In the genomic region with DNA sequence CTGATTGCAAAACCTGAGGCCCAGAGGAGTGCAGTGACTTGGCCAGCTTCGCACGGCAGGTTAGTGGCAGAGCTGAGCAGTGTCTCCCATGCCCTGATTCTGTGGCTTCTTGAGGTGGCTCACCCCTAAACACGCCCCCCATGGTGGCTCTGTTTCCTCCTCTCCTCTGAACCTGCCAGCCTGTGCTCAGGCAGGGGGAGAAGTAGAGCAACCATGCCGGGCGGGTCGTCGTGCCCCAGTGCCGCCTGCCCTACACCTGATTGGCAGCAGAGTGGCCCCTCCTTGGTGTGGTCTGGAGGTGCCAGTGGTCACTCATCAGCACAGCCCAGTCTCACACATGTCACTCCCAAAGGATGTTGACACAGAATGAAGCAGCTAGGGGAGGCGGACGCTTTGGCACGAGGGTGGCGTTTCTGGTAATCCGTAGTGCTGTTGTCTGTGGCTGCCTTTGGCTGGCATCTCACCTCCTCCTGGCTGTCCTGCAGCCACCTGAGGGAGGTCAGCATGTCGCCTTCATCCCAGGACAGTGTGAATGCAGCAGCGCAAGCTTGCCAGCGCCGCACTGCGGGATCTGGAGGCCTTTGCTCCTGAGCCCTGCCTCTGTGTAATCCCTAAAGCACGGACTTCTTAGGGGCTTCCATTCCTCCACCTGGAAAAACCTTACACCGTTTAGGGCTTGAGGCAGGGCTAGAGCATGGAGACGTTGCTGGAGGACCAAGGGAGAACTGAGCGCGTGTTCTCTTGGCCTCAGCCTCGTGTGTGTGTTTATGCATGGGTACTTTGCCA, we compare ENCODE assay signal across 9 cellular contexts.
DNase-seq lines count a peak whose midpoint lies in the region; ATAC-seq, FAIRE-seq and TF ChIP-seq lines count a peak whose summit lies in the region.
"Had no signal": no experiment of that assay in that cellular context is flagged by ENCODE, and none has a peak within 500 bp of the region (broad histone marks: within the 10 kb centered on the region; RNA-seq: fewer than 3 reads in every experiment).

No MANE protein-coding gene starts in this region.

- H3K4me2 ChIP-seq in H1 (ENCODE audit: insufficient read depth in 1 of 2, low read depth in 2 of 2, low read length in 2 of 2) (peak overlapping the region; percentile 50 to 61), PC-3 (ENCODE audit: low read length) (no peak overlapping the region)

- peak overlapping the region; percentile 56; the same call in 1 of the 2 replicates for H2BK12ac ChIP-seq in H1 (ENCODE audit: low read depth, low read length)

- peak overlapping the region; percentile 31; the same call in 1 of the 2 replicates for H4K8ac ChIP-seq in H1 (ENCODE audit: extremely low read depth, insufficient read depth, low read length)

- TF ChIP-seq CTCF in WERI-Rb-1 (IDR thresholded peaks at IDR 0.05; ENCODE audit: low read depth, low read length) (0 out of 2 replicates have a peak, but pooled peaks have one; percentile 17), H1 (IDR thresholded peaks at IDR 0.05; ENCODE audit: control extremely low read depth in 1 of 3, insufficient read depth in 1 of 3, low read depth in 1 of 3, low read length in 3 of 3) (no peak), PC-3 (conservative IDR thresholded peaks at IDR 0.05; ENCODE audit: low read depth, low read length) (no peak)

- H3K4me3 ChIP-seq in WERI-Rb-1 (ENCODE audit: low read depth, low read length), result no peak overlapping the region
- peak overlapping the region in 1 of 4 experiments; percentile 7; a peak in 1 of 8 replicates for H3K4me3 ChIP-seq in H1 (ENCODE audit: extremely low read depth in 1 of 4, insufficient read depth in 2 of 4, low read depth in 3 of 4, low read length in 4 of 4)
- H3K4me3 ChIP-seq in rectal smooth muscle tissue (ENCODE audit: low read length), result no peak overlapping the region
- H3K4me3 ChIP-seq in PC-3 (ENCODE audit: low read length), result no peak overlapping the region

- DNase-seq in HTR-8/SVneo (ENCODE audit: insufficient read length, low spot score) (no peak), WERI-Rb-1 (peak; percentile 56), H1 (ENCODE audit: low read depth in 1 of 2, low spot score in 2 of 2) (peak in 1 of 2 experiments; percentile 53), PC-3 (no peak)
- DNase-seq: activated CD4-positive, alpha-beta T cell treated with anti-CD3 and anti-CD28 coated beads for 1 hour had no signal

- no peak for ATAC-seq in HG03342 (IDR thresholded peaks at IDR 0.05; ENCODE audit: unreplicated experiment)
- ATAC-seq in PC-3, result no peak
- no peak for ATAC-seq in HG03196 (IDR thresholded peaks at IDR 0.05; ENCODE audit: unreplicated experiment)
- no peak for ATAC-seq in HG02610 (IDR thresholded peaks at IDR 0.05; ENCODE audit: unreplicated experiment)

- H3K56ac ChIP-seq in H1 (replicated peaks; ENCODE audit: insufficient read length, low read depth, low read length), result no peak overlapping the region

- H3K23me2 ChIP-seq in H1 (ENCODE audit: low read depth, low read length), result no peaks in the 10 kb centered on the region

- H3K23ac ChIP-seq in H1 (ENCODE audit: insufficient read length), result no peak overlapping the region

- H3K9me3 ChIP-seq in WERI-Rb-1 (ENCODE audit: severe bottlenecking), result peaks cover 3% of the 10 kb centered on the region
- H3K9me3 ChIP-seq in H1 (ENCODE audit: insufficient read depth in 2 of 2, low read depth in 1 of 2, low read length in 1 of 2), result no peaks in the 10 kb centered on the region
- H3K9me3 ChIP-seq in PC-3 (ENCODE audit: low read length), result no peaks in the 10 kb centered on the region

- H4K5ac ChIP-seq in H1 (ENCODE audit: insufficient read length, low read depth, low read length), result no peak overlapping the region

- no peak for TF ChIP-seq EP300 in H1 (IDR thresholded peaks at IDR 0.05; ENCODE audit: borderline replicate concordance in 1 of 2, low read depth in 2 of 2, low read length in 2 of 2)

- no peaks in the 10 kb centered on the region for H3K9me2 ChIP-seq in PC-3 (replicated peaks; ENCODE audit: low read length)

- WGBS in H1 (ENCODE audit: extremely low coverage in 1 of 2, insufficient coverage in 1 of 2, insufficient read length in 1 of 2, insufficient replicate concordance in 2 of 2, low coverage in 1 of 2, low lambda C conversion rate in 2 of 2, missing lambda C conversion rate in 1 of 2), 2 experiments, result 79% methylated on average over 24 of the region's 24 CpGs; no CpG with 5 or more reads in 1 of the 2 experiments

- H2BK120ac ChIP-seq in H1 (replicated peaks; ENCODE audit: low read depth, low read length), result no peak overlapping the region

- H3K4me1 ChIP-seq in H1 (replicated peaks in 1 of 4; ENCODE audit: control insufficient read depth in 3 of 4, insufficient read depth in 4 of 4, low read length in 3 of 4) (peaks cover 0 to 55% (median 37%) of the 10 kb centered on the region in 4 experiments; a peak in 6 of 7 replicates), rectal smooth muscle tissue (ENCODE audit: control insufficient read depth, insufficient read depth, low read length) (peaks cover 42% of the 10 kb centered on the region), PC-3 (ENCODE audit: insufficient read depth, low read length) (peaks cover under 1% of the 10 kb centered on the region; the same call in 1 of the 2 replicates)

- no peak for TF ChIP-seq RAD21 in H1 (IDR thresholded peaks at IDR 0.05 in 1 of 2, conservative IDR thresholded peaks at IDR 0.05 in 1 of 2; ENCODE audit: low read depth in 2 of 2, low read length in 2 of 2)

- peak overlapping the region; percentile 33 for H3K14ac ChIP-seq in H1 (ENCODE audit: insufficient read length)

- peak overlapping the region; percentile 54; the same call in 1 of the 2 replicates for H2AK5ac ChIP-seq in H1 (ENCODE audit: low read depth, low read length)

- H2AFZ ChIP-seq in H1 (ENCODE audit: low read length) (no peak overlapping the region), PC-3 (ENCODE audit: low read length) (no peak overlapping the region)

- H3K27ac ChIP-seq in WERI-Rb-1, result no peak overlapping the region
- H3K27ac ChIP-seq in H1 (ENCODE audit: low read depth, low read length), result peak overlapping the region; percentile 0; the same call in 1 of the 2 replicates
- H3K27ac ChIP-seq in rectal smooth muscle tissue (ENCODE audit: low read depth, low read length), result peak overlapping the region; percentile 45
- H3K27ac ChIP-seq in PC-3 (ENCODE audit: low read length), result no peak overlapping the region

- peak overlapping the region; percentile 62 for H3K18ac ChIP-seq in H1 (ENCODE audit: extremely low read depth, low read length)

- peak overlapping the region; percentile 89; the same call in 1 of the 2 replicates for H2BK15ac ChIP-seq in H1 (ENCODE audit: low read length)

- peak overlapping the region; percentile 67 for H4K91ac ChIP-seq in H1 (replicated peaks; ENCODE audit: insufficient read length, low read length)

- CTCF ChIA-PET in H1 (lab: Charles Lee; ENCODE audit: partially characterized antibody), result interaction anchor here (0.5 to 24.6 kb wide), 12 partner anchors 14 to 234 kb away, joined by 3 to 512 read pairs (median 6); no protein-coding TSS in a partner anchor
- CTCF ChIA-PET in PC-3 (lab: Charles Lee), result no interaction called here

- H3K4ac ChIP-seq in H1 (replicated peaks; ENCODE audit: insufficient read length, low read depth, low read length), result peak overlapping the region; percentile 46

- H2BK20ac ChIP-seq in H1 (ENCODE audit: low read length), result no peak overlapping the region; the same call in 1 of the 2 replicates

- peak; percentile 76 for FAIRE-seq in HTR-8/SVneo (lab: Jason Lieb, UNC)
- FAIRE-seq in H1 (lab: Jason Lieb, UNC), result no peak

- POLR2A ChIA-PET in H1 (lab: Charles Lee; ENCODE audit: partially characterized antibody) (interaction anchor here (1.2 to 1.6 kb wide), 4 partner anchors 9 to 58 kb away, joined by 3 to 4 read pairs (median 3); no protein-coding TSS in a partner anchor), PC-3 (lab: Charles Lee; ENCODE audit: unreplicated experiment) (no interaction called here)

- peaks cover 16% of the 10 kb centered on the region for H3K79me1 ChIP-seq in H1 (ENCODE audit: low read depth, low read length)

- H3F3A ChIP-seq in PC-3 (ENCODE audit: low read length, unreplicated experiment), result no peaks in the 10 kb centered on the region

- peak overlapping the region; percentile 41 for H2BK5ac ChIP-seq in H1 (ENCODE audit: low read depth, low read length)

- intact Hi-C loops in PC-3 (cut with micrococcal nuclease), result no loop called here

- H3K27me3 ChIP-seq in WERI-Rb-1 (ENCODE audit: insufficient read depth, low read depth, severe bottlenecking), result no peaks in the 10 kb centered on the region
- H3K27me3 ChIP-seq in H1 (replicated peaks in 1 of 4; ENCODE audit: control insufficient read depth in 3 of 4, extremely low read depth in 1 of 4, insufficient read depth in 3 of 4, low read length in 3 of 4), result no peaks in the 10 kb centered on the region
- no peaks in the 10 kb centered on the region for H3K27me3 ChIP-seq in rectal smooth muscle tissue (ENCODE audit: control insufficient read depth, insufficient read depth, low read length)
- H3K27me3 ChIP-seq in PC-3 (ENCODE audit: low read length), result no peaks in the 10 kb centered on the region

- no peak for TF ChIP-seq POLR2A in H1 (IDR thresholded peaks at IDR 0.05; ENCODE audit: control extremely low read depth in 1 of 2, low read depth in 2 of 2, low read length in 2 of 2)

- H3K36me3 ChIP-seq in WERI-Rb-1 (peaks cover 30% of the 10 kb centered on the region), H1 (ENCODE audit: control insufficient read depth in 2 of 4, insufficient read depth in 4 of 4, low read length in 3 of 4) (no peaks in the 10 kb centered on the region), rectal smooth muscle tissue (ENCODE audit: control insufficient read depth, insufficient read depth, low read length) (no peaks in the 10 kb centered on the region), PC-3 (ENCODE audit: low read depth, low read length) (peaks cover 14% of the 10 kb centered on the region; the same call in 1 of the 2 replicates)

- H4K20me1 ChIP-seq in H1 (replicated peaks in 1 of 2; ENCODE audit: control insufficient read depth in 1 of 2, insufficient read depth in 2 of 2, low read length in 2 of 2) (peaks cover 13 to 21% of the 10 kb centered on the region in 2 experiments), PC-3 (ENCODE audit: low read length) (peaks cover 36% of the 10 kb centered on the region)

- H3K79me2 ChIP-seq in H1 (ENCODE audit: control insufficient read depth in 1 of 2, insufficient read depth in 2 of 2, low read length in 2 of 2), result peaks cover 0 to 77% of the 10 kb centered on the region in 2 experiments; a peak in 3 of 4 replicates
- H3K79me2 ChIP-seq in PC-3 (ENCODE audit: low read length), result peaks cover 92% of the 10 kb centered on the region

- no TSS peak for BruUV-seq in PC-3 (replicated peaks; lab: Mats Ljungman, UMichigan)

- H3K9ac ChIP-seq in H1 (replicated peaks in 1 of 4; ENCODE audit: extremely low read depth in 1 of 4, low read depth in 3 of 4, low read length in 3 of 4) (no peak overlapping the region), rectal smooth muscle tissue (ENCODE audit: low read length) (no peak overlapping the region), PC-3 (ENCODE audit: low read length) (no peak overlapping the region)

TF ChIP-seq in H1, 55 proteins besides CTCF, POLR2A, EP300 and RAD21 (continues in another document):
- no peak for TF ChIP-seq SUZ12 (IDR thresholded peaks at IDR 0.05; ENCODE audit: low read length)
- TF ChIP-seq SP4 (IDR thresholded peaks at IDR 0.05; ENCODE audit: low read length), result no peak
- TF ChIP-seq PHF8 (conservative IDR thresholded peaks at IDR 0.05; ENCODE audit: low read depth, low read length), result no peak
- TF ChIP-seq CBX5 (IDR thresholded peaks at IDR 0.05; ENCODE audit: low read depth, low read length), result no peak

Comparison
In these comparisons a context has a peak if more than half of its experiments do, and no peak if none do; other contexts are left out.
1. H3K27ac ChIP-seq: peak in H1 (single experiment) and rectal smooth muscle tissue (single experiment); none in WERI-Rb-1 (single experiment) and PC-3 (single experiment).